17 cellular contexts compared by ENCODE assay signal in genomic region chr9:120857481-120857880, GRCh38. TPM values are rescaled to one million over a fixed set of nuclear protein-coding genes. Genes with fewer than 3 reads are reported as not detected.
DNase-seq lines count a peak whose midpoint lies in the region; ATAC-seq and TF ChIP-seq lines count a peak whose summit lies in the region.
"Had no signal": no experiment of that assay in that cellular context is flagged by ENCODE, and none has a peak within 500 bp of the region (broad histone marks: within the 10 kb centered on the region; RNA-seq: fewer than 3 reads in every experiment).

No MANE protein-coding gene starts in this region.

- no peak overlapping the region for H3K4me3 ChIP-seq in spleen
- H3K4me3 ChIP-seq: dorsolateral prefrontal cortex, MG63, SK-N-MC, suprapubic skin had no signal

- H3K4me3 Mint-ChIP-seq in activated naive CD8-positive, alpha-beta T cell treated with anti-CD3 and anti-CD28 coated beads, Interleukin-2, amount 10 ng/mL, durations not matched to agents 7 days and 5 days: no peak overlapping the region
- H3K4me3 Mint-ChIP-seq in activated naive CD8-positive, alpha-beta T cell treated with anti-CD3 and anti-CD28 coated beads for 36 hours: no peak overlapping the region

- peaks cover 28% of the 10 kb centered on the region for H3K36me3 Mint-ChIP-seq in activated naive CD8-positive, alpha-beta T cell treated with anti-CD3 and anti-CD28 coated beads, Interleukin-2, amount 10 ng/mL, durations not matched to agents 7 days and 5 days
- H3K36me3 Mint-ChIP-seq in activated naive CD8-positive, alpha-beta T cell treated with anti-CD3 and anti-CD28 coated beads for 36 hours: peaks cover 31% of the 10 kb centered on the region

- H3K36me3 ChIP-seq in spleen: peaks cover 0 to 100% (median 40%) of the 10 kb centered on the region in 6 donors

- no peaks in the 10 kb centered on the region for H3K27me3 ChIP-seq in spleen (replicated peaks in 1 of 7)
- H3K27me3 ChIP-seq: dorsolateral prefrontal cortex, MG63, suprapubic skin had no signal

- no peak for TF ChIP-seq CTCF in spleen (IDR thresholded peaks at IDR 0.05 in 8 of 11, conservative IDR thresholded peaks at IDR 0.05 in 3 of 11)

- peak overlapping the region; percentile 68 for H3K27ac Mint-ChIP-seq in activated naive CD8-positive, alpha-beta T cell treated with anti-CD3 and anti-CD28 coated beads, Interleukin-2, amount 10 ng/mL, durations not matched to agents 7 days and 5 days
- no peak overlapping the region for H3K27ac Mint-ChIP-seq in activated naive CD8-positive, alpha-beta T cell treated with anti-CD3 and anti-CD28 coated beads for 36 hours

- H3K27ac ChIP-seq in cingulate gyrus (ENCODE audit: low read depth, low read length): peak overlapping the region; percentile 10
- peak overlapping the region in 7 of 8 donors; percentile 19 to 74 (median 51) for H3K27ac ChIP-seq in spleen
- H3K27ac ChIP-seq: SK-N-MC, suprapubic skin had no signal

- H3K27me3 Mint-ChIP-seq in activated naive CD8-positive, alpha-beta T cell treated with anti-CD3 and anti-CD28 coated beads, Interleukin-2, amount 10 ng/mL, durations not matched to agents 7 days and 5 days: no peaks in the 10 kb centered on the region
- H3K27me3 Mint-ChIP-seq in activated naive CD8-positive, alpha-beta T cell treated with anti-CD3 and anti-CD28 coated beads for 36 hours: no peaks in the 10 kb centered on the region

- DNase-seq in activated naive CD8-positive, alpha-beta T cell treated with anti-CD3 and anti-CD28 coated beads, Interleukin-2, amount 10 ng/mL, durations not matched to agents 7 days and 5 days: no peak
- DNase-seq in activated naive CD8-positive, alpha-beta T cell treated with anti-CD3 and anti-CD28 coated beads for 36 hours: no peak
- DNase-seq in NCI-H2196 (lab: John Stamatoyannopoulos, UW; ENCODE audit: unreplicated experiment): peak; percentile 52
- DNase-seq in spleen: peak; percentile 82
- DNase-seq: left cardiac atrium; MG63; NCI-H1694 treated with DMSO at 0.1 percent for 48 hours; PC-3; stimulated activated CD4-positive, alpha-beta T cell treated with anti-CD3 and anti-CD28 coated beads, Interleukin-4, amount 100 ng/mL, for 1 hour; T-helper 9 cell had no signal

- 61 to 91% (median 74%) methylated on average over 7 of the region's 7 CpGs for WGBS in spleen, 5 donors

- POLR2A ChIA-PET in activated naive CD8-positive, alpha-beta T cell treated with anti-CD3 and anti-CD28 coated beads, Interleukin-2, amount 10 ng/mL, durations not matched to agents 7 days and 5 days (lab: Charles Lee): interaction anchor here (3.9 kb wide), 1 partner anchor 11 kb away, joined by 13 read pairs; no protein-coding TSS in a partner anchor

- peaks cover 6% of the 10 kb centered on the region for H3K4me1 Mint-ChIP-seq in activated naive CD8-positive, alpha-beta T cell treated with anti-CD3 and anti-CD28 coated beads, Interleukin-2, amount 10 ng/mL, durations not matched to agents 7 days and 5 days
- peaks cover 4% of the 10 kb centered on the region for H3K4me1 Mint-ChIP-seq in activated naive CD8-positive, alpha-beta T cell treated with anti-CD3 and anti-CD28 coated beads for 36 hours

- no peak for TF ChIP-seq POLR2A in spleen (IDR thresholded peaks at IDR 0.05)

- intact Hi-C loops in spleen (cut with DNase I; ENCODE audit: low total_unique reads): no loop called here

- H3K4me1 ChIP-seq in spleen: peaks cover 0 to 29% (median 8%) of the 10 kb centered on the region in 6 donors

- no peak for ATAC-seq in activated naive CD8-positive, alpha-beta T cell treated with anti-CD3 and anti-CD28 coated beads, Interleukin-2, amount 10 ng/mL, durations not matched to agents 7 days and 5 days (ENCODE audit: low read depth)
- ATAC-seq in HG02759 (IDR thresholded peaks at IDR 0.05; ENCODE audit: unreplicated experiment) (no peak), HG02938 (IDR thresholded peaks at IDR 0.05; ENCODE audit: unreplicated experiment) (no peak), GM18867 (IDR thresholded peaks at IDR 0.05; ENCODE audit: unreplicated experiment) (no peak)
- ATAC-seq: PC-3 had no signal

- H3K9me3 ChIP-seq in spleen: no peaks in the 10 kb centered on the region
- H3K9me3 ChIP-seq: MG63, suprapubic skin had no signal

- H3K9me3 Mint-ChIP-seq in activated naive CD8-positive, alpha-beta T cell treated with anti-CD3 and anti-CD28 coated beads, Interleukin-2, amount 10 ng/mL, durations not matched to agents 7 days and 5 days: no peaks in the 10 kb centered on the region
- no peaks in the 10 kb centered on the region for H3K9me3 Mint-ChIP-seq in activated naive CD8-positive, alpha-beta T cell treated with anti-CD3 and anti-CD28 coated beads for 36 hours

RNA-seq across cellular contexts. Expression of gene PSMD5, which starts 14.8 kb away (rescaled TPM):
- total RNA-seq in activated naive CD8-positive, alpha-beta T cell treated with anti-CD3 and anti-CD28 coated beads, Interleukin-2, amount 10 ng/mL, durations not matched to agents 7 days and 5 days: 10 to 100 TPM; 42.6 to 57.4 TPM
- total RNA-seq in activated naive CD8-positive, alpha-beta T cell treated with anti-CD3 and anti-CD28 coated beads for 36 hours: 10 to 100 TPM; 69.0 to 69.3 TPM
- 10 to 100 TPM; 26.1 to 41.4 (median 34.8) TPM for total RNA-seq in spleen
- polyA plus RNA-seq in spleen: 10 to 100 TPM in 2 of 3 donors, 1 to 10 TPM in 1; 8.9 to 14.0 (median 11.3) TPM

RNA-seq across cellular contexts. Expression of gene PHF19, which starts 19.5 kb away (rescaled TPM):
- total RNA-seq in activated naive CD8-positive, alpha-beta T cell treated with anti-CD3 and anti-CD28 coated beads, Interleukin-2, amount 10 ng/mL, durations not matched to agents 7 days and 5 days: 100 to 1,000 TPM; 248 to 253 TPM
- 100 to 1,000 TPM; 216 to 226 TPM for total RNA-seq in activated naive CD8-positive, alpha-beta T cell treated with anti-CD3 and anti-CD28 coated beads for 36 hours
- 10 to 100 TPM; 33.4 to 53.0 (median 40.5) TPM for total RNA-seq in spleen
- 10 to 100 TPM; 12.6 to 29.4 (median 27.7) TPM for polyA plus RNA-seq in spleen

Comparison
In these comparisons a context has a peak if more than half of its experiments do, and no peak if none do; other contexts are left out.
1. DNase-seq: peak in NCI-H2196 (single experiment) and spleen (single experiment); none in activated naive CD8-positive, alpha-beta T cell treated with anti-CD3 and anti-CD28 coated beads, Interleukin-2, amount 10 ng/mL, durations not matched to agents 7 days and 5 days (single experiment) and activated naive CD8-positive, alpha-beta T cell treated with anti-CD3 and anti-CD28 coated beads for 36 hours (single experiment).
2. RNA of gene PHF19, which starts 19.5 kb away (total RNA-seq): 248 to 253 TPM in activated naive CD8-positive, alpha-beta T cell treated with anti-CD3 and anti-CD28 coated beads, Interleukin-2, amount 10 ng/mL, durations not matched to agents 7 days and 5 days and 216 to 226 TPM in activated naive CD8-positive, alpha-beta T cell treated with anti-CD3 and anti-CD28 coated beads for 36 hours; 33.4 to 53.0 TPM in spleen; every median in the first group is over 4 times any median in the second.